Comparison of ENCODE assay signal across 16 cellular contexts in the genomic region with DNA sequence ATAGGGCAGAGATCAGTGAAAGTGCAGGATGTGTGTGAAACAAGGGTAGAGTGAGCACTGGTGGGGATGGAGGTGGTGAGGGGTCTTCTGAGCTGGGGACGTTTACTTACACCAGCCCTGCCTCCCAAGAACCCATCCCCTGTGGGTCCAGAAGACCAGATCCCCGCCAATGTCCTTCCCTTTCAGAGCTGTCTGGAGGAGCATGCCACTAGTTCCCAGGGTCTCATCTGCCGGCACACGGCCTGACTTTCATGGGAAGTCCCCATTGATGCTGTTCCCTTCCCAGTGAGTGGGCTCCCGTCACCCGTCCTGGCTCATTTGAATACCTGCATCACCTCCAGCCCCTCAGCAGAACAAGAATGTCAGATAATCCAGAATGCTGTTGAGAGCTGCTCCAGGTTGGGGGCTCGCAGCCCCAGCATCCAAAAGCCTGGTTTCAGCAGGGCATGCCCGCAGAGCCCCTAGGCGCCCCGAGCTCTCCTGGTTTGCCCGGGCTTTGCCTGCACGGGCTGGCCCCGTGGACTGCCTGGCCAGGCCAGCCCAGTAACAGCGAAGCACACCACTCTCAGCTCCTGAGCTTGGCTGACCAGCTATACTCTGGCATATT.
DNase-seq lines count a peak whose midpoint lies in the region; ATAC-seq, FAIRE-seq and TF ChIP-seq lines count a peak whose summit lies in the region.
"Had no signal": no experiment of that assay in that cellular context is flagged by ENCODE, and none has a peak within 500 bp of the region (broad histone marks: within the 10 kb centered on the region; RNA-seq: fewer than 3 reads in every experiment).

No MANE protein-coding gene starts in this region.

- H3K27me3 ChIP-seq in H9 (ENCODE audit: insufficient read depth, low read length) (no peaks in the 10 kb centered on the region), IMR-90 (ENCODE audit: control insufficient read depth, insufficient read depth, low read length) (no peaks in the 10 kb centered on the region)

- POLR2A ChIA-PET in IMR-90 (lab: Charles Lee; ENCODE audit: unreplicated experiment): no interaction called here

- TF ChIP-seq RAD21 in IMR-90 (IDR thresholded peaks at IDR 0.05; ENCODE audit: low read length): no peak

- H3K36me3 Mint-ChIP-seq in H9 (ENCODE audit: insufficient read depth in 1 of 3, low read depth in 3 of 3): peaks cover 0 to 2% (median 2%) of the 10 kb centered on the region in 3 experiments; a peak in 2 of 7 replicates
- H3K36me3 Mint-ChIP-seq in osteocyte (ENCODE audit: unreplicated experiment): peaks cover 5% of the 10 kb centered on the region

- no peak overlapping the region for H3K4me3 Mint-ChIP-seq in H9
- H3K4me3 Mint-ChIP-seq in osteocyte (ENCODE audit: unreplicated experiment): no peak overlapping the region
- H3K4me3 Mint-ChIP-seq: CD14-positive monocyte; CD8-positive, alpha-beta T cell had no signal

- H3T11ph ChIP-seq in H9 (ENCODE audit: low read length): no peak overlapping the region

- FAIRE-seq in kidney (lab: Jason Lieb, UNC): no peak
- FAIRE-seq: A549, D721Med, GM19239 had no signal

- H3K18ac ChIP-seq in H9 (ENCODE audit: insufficient read length, low read depth, low read length) (no peak overlapping the region), IMR-90 (ENCODE audit: low read depth, low read length) (no peak overlapping the region)

- in situ Hi-C loops in IMR-90 (cut with MboI; ENCODE audit: low sequenced_read_pairs): no loop called here

- H4K20me1 ChIP-seq in H9 (ENCODE audit: control insufficient read depth, insufficient read depth, insufficient read length): no peaks in the 10 kb centered on the region
- no peaks in the 10 kb centered on the region for H4K20me1 ChIP-seq in IMR-90 (ENCODE audit: insufficient read depth, low read length)

- H3K27me3 Mint-ChIP-seq in H9 (ENCODE audit: low read depth) (no peaks in the 10 kb centered on the region), osteocyte (ENCODE audit: unreplicated experiment) (no peaks in the 10 kb centered on the region)

- H3K79me2 ChIP-seq in H9 (ENCODE audit: insufficient read depth, low read length): no peaks in the 10 kb centered on the region

- H3K4me1 Mint-ChIP-seq in H9 (peaks cover 50 to 53% of the 10 kb centered on the region in 2 experiments), osteocyte (ENCODE audit: unreplicated experiment) (no peaks in the 10 kb centered on the region)

- H3K27ac Mint-ChIP-seq in H9 (no peak overlapping the region), osteocyte (ENCODE audit: unreplicated experiment) (no peak overlapping the region)
- H3K27ac Mint-ChIP-seq: CD8-positive, alpha-beta T cell had no signal

- H3K9ac ChIP-seq in H9 (ENCODE audit: extremely low read depth, insufficient read length, low read length) (no peak overlapping the region), IMR-90 (ENCODE audit: low read depth, low read length) (no peak overlapping the region), kidney (ENCODE audit: low read length in 2 of 2) (no peak overlapping the region)

- H3K9me3 Mint-ChIP-seq in H9 (no peaks in the 10 kb centered on the region), osteocyte (ENCODE audit: unreplicated experiment) (no peaks in the 10 kb centered on the region)

- H3K9me3 ChIP-seq in H9 (ENCODE audit: control insufficient read depth, low read depth, low read length): no peaks in the 10 kb centered on the region
- H3K9me3 ChIP-seq in IMR-90 (ENCODE audit: control insufficient read depth, insufficient read depth, low read length): no peaks in the 10 kb centered on the region
- H3K9me3 ChIP-seq in kidney (ENCODE audit: control insufficient read depth in 1 of 2, low read length in 2 of 2): no peaks in the 10 kb centered on the region
- H3K9me3 ChIP-seq: A549 had no signal

- no peak overlapping the region for H2BK120ac ChIP-seq in H9 (ENCODE audit: low read depth, low read length, poor library complexity, severe bottlenecking)
- H2BK120ac ChIP-seq in IMR-90 (ENCODE audit: low read depth, low read length): no peak overlapping the region

- H3K23ac ChIP-seq in H9 (ENCODE audit: insufficient read length, low read depth, low read length) (no peak overlapping the region), IMR-90 (ENCODE audit: low read depth, low read length) (no peak overlapping the region)

- TF ChIP-seq CTCF in H9 (conservative IDR thresholded peaks at IDR 0.05) (no peak), IMR-90 (conservative IDR thresholded peaks at IDR 0.05; ENCODE audit: low read depth, low read length) (no peak), kidney (IDR thresholded peaks at IDR 0.05; ENCODE audit: borderline replicate concordance, extremely low read depth, insufficient read depth) (no peak), osteocyte (IDR thresholded peaks at IDR 0.05) (no peak)

- BruUV-seq in IMR-90 (replicated peaks; lab: Mats Ljungman, UMichigan): no TSS peak

- WGBS in H9 (ENCODE audit: extremely low coverage, insufficient read length, low lambda C conversion rate): no CpG with 5 or more reads among the region's 14 CpGs
- 80% methylated on average over 1 of the region's 14 CpGs; no CpG with 5 or more reads in 1 of the 2 experiments for WGBS in IMR-90 (ENCODE audit: extremely low coverage in 2 of 2, insufficient read length in 1 of 2), 2 experiments

- no peaks in the 10 kb centered on the region for H3K23me2 ChIP-seq in H9 (ENCODE audit: insufficient read length, low read depth, low read length, poor library complexity, severe bottlenecking)

- H3K4me3 ChIP-seq in IMR-90 (ENCODE audit: insufficient read depth, low read depth, low read length) (no peak overlapping the region), kidney (ENCODE audit: low read length in 2 of 2) (no peak overlapping the region)
- H3K4me3 ChIP-seq: A549 had no signal

- H2AFZ ChIP-seq in H9 (ENCODE audit: low read length) (no peak overlapping the region), IMR-90 (replicated peaks; ENCODE audit: low read length, poor library complexity) (no peak overlapping the region)

- H3K56ac ChIP-seq in H9 (ENCODE audit: insufficient read length, low read depth, low read length) (no peak overlapping the region), IMR-90 (ENCODE audit: extremely low read depth, insufficient read depth, low read length) (no peak overlapping the region)

- no peak overlapping the region for H3K4me2 ChIP-seq in H9 (ENCODE audit: insufficient read depth, insufficient read length, low read length)
- H3K4me2 ChIP-seq in IMR-90 (ENCODE audit: low read depth, low read length): no peak overlapping the region
- H3K4me2 ChIP-seq: A549 had no signal

- H3K4ac ChIP-seq in H9 (ENCODE audit: low read depth, low read length): no peak overlapping the region
- H3K4ac ChIP-seq in IMR-90 (ENCODE audit: low read depth, low read length): no peak overlapping the region

- CTCF ChIA-PET in IMR-90 (lab: Yijun Ruan, JAX): no interaction called here

- intact Hi-C loops in IMR-90 (cut with micrococcal nuclease): no loop called here
- intact Hi-C loops in kidney (cut with DNase I): no loop called here

- H2BK5ac ChIP-seq in H9 (ENCODE audit: insufficient read length, low read length) (no peak overlapping the region), IMR-90 (ENCODE audit: low read depth, low read length, poor library complexity, severe bottlenecking) (no peak overlapping the region)

- DNase-seq in H9 (no peak), IMR-90 (no peak), kidney (peak; percentile 40), osteocyte (ENCODE audit: extremely low spot score, unreplicated experiment) (peak; percentile 53), DMS79 treated with DMSO at 0.1 percent for 48 hours (lab: John Stamatoyannopoulos, UW) (no peak)
- no peak for DNase-seq in stimulated activated CD8-positive, alpha-beta memory T cell treated with anti-CD3 and anti-CD28 coated beads, Interleukin-4, amount 100 ng/mL, for 48 hours
- DNase-seq: COR-L47, GF-D8 had no signal

- H3K79me1 ChIP-seq in H9 (ENCODE audit: insufficient read depth, low read depth, low read length, poor library complexity, severe bottlenecking) (no peaks in the 10 kb centered on the region), IMR-90 (ENCODE audit: low read depth in 1 of 2, low read length in 2 of 2) (no peaks in the 10 kb centered on the region)

- H3K9me1 ChIP-seq in IMR-90 (ENCODE audit: insufficient read depth, low read length): no peaks in the 10 kb centered on the region

- H3K27ac ChIP-seq in H9 (ENCODE audit: insufficient read length, low read depth, low read length) (no peak overlapping the region), IMR-90 (ENCODE audit: insufficient read depth, low read length) (no peak overlapping the region), kidney (ENCODE audit: low read depth in 2 of 2, low read length in 2 of 2) (no peak overlapping the region)
- H3K27ac ChIP-seq: A549, HL-60 had no signal

- H2BK20ac ChIP-seq in H9 (ENCODE audit: low read depth, low read length, poor library complexity, severe bottlenecking) (no peak overlapping the region), IMR-90 (ENCODE audit: low read depth, low read length) (no peak overlapping the region)

- H2BK12ac ChIP-seq in H9 (ENCODE audit: insufficient read length, low read depth, low read length): no peak overlapping the region

- peak overlapping the region; percentile 25; the same call in 1 of the 2 replicates for H3K14ac ChIP-seq in H9 (ENCODE audit: insufficient read depth, low read length)
- H3K14ac ChIP-seq in IMR-90 (replicated peaks; ENCODE audit: low read depth, low read length): no peak overlapping the region

- ATAC-seq in IMR-90 (ENCODE audit: low read depth) (peak; percentile 37; the same call in 1 of the 2 replicates), HG03354 (IDR thresholded peaks at IDR 0.05; ENCODE audit: poor library complexity, severe bottlenecking, unreplicated experiment) (no peak)
- ATAC-seq: A549; CD8-positive, alpha-beta T cell; HCT116 had no signal

- no peak for TF ChIP-seq POLR2A in IMR-90 (IDR thresholded peaks at IDR 0.05; ENCODE audit: low read depth, low read length)

- no peak overlapping the region for H4K8ac ChIP-seq in H9 (replicated peaks; ENCODE audit: insufficient read length, low read depth, low read length)
- H4K8ac ChIP-seq in IMR-90 (ENCODE audit: low read depth in 2 of 2, low read length in 2 of 2): no peak overlapping the region

- H4K5ac ChIP-seq in H9 (ENCODE audit: insufficient read length, low read depth, low read length) (no peak overlapping the region), IMR-90 (ENCODE audit: low read depth, low read length) (no peak overlapping the region)

- H4K91ac ChIP-seq in H9 (ENCODE audit: insufficient read length, low read depth, low read length) (no peak overlapping the region), IMR-90 (ENCODE audit: insufficient read depth, low read depth, low read length) (no peak overlapping the region)

- dilution Hi-C loops in IMR-90 (cut with HindIII; ENCODE audit: low sequenced_read_pairs, unreplicated experiment): no loop called here

- H3K4me1 ChIP-seq in H9 (ENCODE audit: insufficient read depth, low read length) (no peaks in the 10 kb centered on the region; the same call in 1 of the 2 replicates), IMR-90 (ENCODE audit: control insufficient read depth, insufficient read depth, low read length) (no peaks in the 10 kb centered on the region), kidney (ENCODE audit: control insufficient read depth in 1 of 2, insufficient read depth in 1 of 2, low read depth in 1 of 2, low read length in 2 of 2) (no peaks in the 10 kb centered on the region)
- H3K4me1 ChIP-seq: A549 had no signal

- no peaks in the 10 kb centered on the region; the same call in 1 of the 2 replicates for H3K36me3 ChIP-seq in IMR-90 (ENCODE audit: control insufficient read depth, insufficient read depth, low read length)
- H3K36me3 ChIP-seq in kidney (ENCODE audit: control insufficient read depth in 1 of 2, insufficient read depth in 2 of 2, low read length in 2 of 2): peaks cover 4 to 10% of the 10 kb centered on the region in 2 donors

- H2BK15ac ChIP-seq in H9 (ENCODE audit: low read depth, low read length) (no peak overlapping the region), IMR-90 (ENCODE audit: low read depth, low read length) (no peak overlapping the region)

- H2AK9ac ChIP-seq in IMR-90 (replicated peaks; ENCODE audit: low read depth, low read length, poor library complexity): no peak overlapping the region

- H2AK5ac ChIP-seq in H9 (ENCODE audit: insufficient read length, low read length) (no peak overlapping the region), IMR-90 (ENCODE audit: low read depth, low read length) (no peak overlapping the region)

Comparison
In these comparisons a context has a peak if more than half of its experiments do, and no peak if none do; other contexts are left out.
1. DNase-seq: peak in kidney (single experiment) and osteocyte (single experiment); none in H9 (single experiment), IMR-90 (single experiment), DMS79 treated with DMSO at 0.1 percent for 48 hours (single experiment) and stimulated activated CD8-positive, alpha-beta memory T cell treated with anti-CD3 and anti-CD28 coated beads, Interleukin-4, amount 100 ng/mL, for 48 hours (single experiment).